ENCODE assay signal across 3 cellular contexts in genomic region chr3:55486101-55486856, GRCh38.
A peak's percentile ranks its signal among the peaks of the same experiment; 100 is the strongest.
TF ChIP-seq lines count a peak whose summit lies in the region.

No MANE protein-coding gene starts in this region.

TF ChIP-seq in liver, 16 proteins besides CTCF, POLR2A, EP300 and RAD21 (continued from another document):
- TF ChIP-seq MAX (IDR thresholded peaks at IDR 0.05) = peak; percentile 38
TF ChIP-seq in liver: peak in this region for 4.

TF ChIP-seq in HepG2, 621 proteins besides CTCF, POLR2A, EP300 and RAD21:
- TF ChIP-seq ZNF281 (CRISPR knock-in tag; IDR thresholded peaks at IDR 0.05; ENCODE audit: borderline replicate concordance) (no peak), ZMAT3 (CRISPR knock-in tag; conservative IDR thresholded peaks at IDR 0.05) (no peak), HDAC1 (CRISPR knock-in tag; IDR thresholded peaks at IDR 0.05) (no peak), HCFC1 (IDR thresholded peaks at IDR 0.05; ENCODE audit: low read depth, low read length) (no peak), FOXO4 (CRISPR knock-in tag; conservative IDR thresholded peaks at IDR 0.05) (no peak), KLF11 (CRISPR knock-in tag; IDR thresholded peaks at IDR 0.05) (no peak), MED13 (CRISPR knock-in tag; IDR thresholded peaks at IDR 0.05) (no peak), ZNF644 (CRISPR knock-in tag; IDR thresholded peaks at IDR 0.05; ENCODE audit: low read depth) (no peak), CREB3 (CRISPR knock-in tag; IDR thresholded peaks at IDR 0.05) (no peak), ZFP82 (CRISPR knock-in tag; IDR thresholded peaks at IDR 0.05; ENCODE audit: borderline replicate concordance) (no peak)
- TF ChIP-seq, protein P1, sequence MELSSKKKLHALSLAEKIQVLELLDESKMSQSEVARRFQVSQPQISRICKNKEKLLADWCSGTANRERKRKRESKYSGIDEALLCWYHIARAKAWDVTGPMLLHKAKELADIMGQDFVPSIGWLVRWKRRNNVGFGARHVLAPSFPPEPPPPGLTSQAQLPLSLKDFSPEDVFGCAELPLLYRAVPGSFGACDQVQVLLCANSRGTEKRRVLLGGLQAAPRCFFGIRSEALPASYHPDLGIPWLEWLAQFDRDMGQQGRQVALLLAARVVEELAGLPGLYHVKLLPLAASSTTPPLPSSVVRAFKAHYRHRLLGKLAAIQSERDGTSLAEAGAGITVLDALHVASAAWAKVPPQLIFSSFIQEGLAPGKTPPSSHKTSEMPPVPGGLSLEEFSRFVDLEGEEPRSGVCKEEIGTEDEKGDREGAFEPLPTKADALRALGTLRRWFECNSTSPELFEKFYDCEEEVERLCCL (CRISPR knock-in tag; IDR thresholded peaks at IDR 0.05; ENCODE audit: borderline replicate concordance) = no peak
- TF ChIP-seq, protein P2, sequence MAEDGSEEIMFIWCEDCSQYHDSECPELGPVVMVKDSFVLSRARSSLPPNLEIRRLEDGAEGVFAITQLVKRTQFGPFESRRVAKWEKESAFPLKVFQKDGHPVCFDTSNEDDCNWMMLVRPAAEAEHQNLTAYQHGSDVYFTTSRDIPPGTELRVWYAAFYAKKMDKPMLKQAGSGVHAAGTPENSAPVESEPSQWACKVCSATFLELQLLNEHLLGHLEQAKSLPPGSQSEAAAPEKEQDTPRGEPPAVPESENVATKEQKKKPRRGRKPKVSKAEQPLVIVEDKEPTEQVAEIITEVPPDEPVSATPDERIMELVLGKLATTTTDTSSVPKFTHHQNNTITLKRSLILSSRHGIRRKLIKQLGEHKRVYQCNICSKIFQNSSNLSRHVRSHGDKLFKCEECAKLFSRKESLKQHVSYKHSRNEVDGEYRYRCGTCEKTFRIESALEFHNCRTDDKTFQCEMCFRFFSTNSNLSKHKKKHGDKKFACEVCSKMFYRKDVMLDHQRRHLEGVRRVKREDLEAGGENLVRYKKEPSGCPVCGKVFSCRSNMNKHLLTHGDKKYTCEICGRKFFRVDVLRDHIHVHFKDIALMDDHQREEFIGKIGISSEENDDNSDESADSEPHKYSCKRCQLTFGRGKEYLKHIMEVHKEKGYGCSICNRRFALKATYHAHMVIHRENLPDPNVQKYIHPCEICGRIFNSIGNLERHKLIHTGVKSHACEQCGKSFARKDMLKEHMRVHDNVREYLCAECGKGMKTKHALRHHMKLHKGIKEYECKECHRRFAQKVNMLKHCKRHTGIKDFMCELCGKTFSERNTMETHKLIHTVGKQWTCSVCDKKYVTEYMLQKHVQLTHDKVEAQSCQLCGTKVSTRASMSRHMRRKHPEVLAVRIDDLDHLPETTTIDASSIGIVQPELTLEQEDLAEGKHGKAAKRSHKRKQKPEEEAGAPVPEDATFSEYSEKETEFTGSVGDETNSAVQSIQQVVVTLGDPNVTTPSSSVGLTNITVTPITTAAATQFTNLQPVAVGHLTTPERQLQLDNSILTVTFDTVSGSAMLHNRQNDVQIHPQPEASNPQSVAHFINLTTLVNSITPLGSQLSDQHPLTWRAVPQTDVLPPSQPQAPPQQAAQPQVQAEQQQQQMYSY (CRISPR knock-in tag; IDR thresholded peaks at IDR 0.05) = no peak

TF ChIP-seq in WTC11, 78 proteins besides CTCF, POLR2A, EP300 and RAD21 (continued from another document):
- TF ChIP-seq, protein P3, sequence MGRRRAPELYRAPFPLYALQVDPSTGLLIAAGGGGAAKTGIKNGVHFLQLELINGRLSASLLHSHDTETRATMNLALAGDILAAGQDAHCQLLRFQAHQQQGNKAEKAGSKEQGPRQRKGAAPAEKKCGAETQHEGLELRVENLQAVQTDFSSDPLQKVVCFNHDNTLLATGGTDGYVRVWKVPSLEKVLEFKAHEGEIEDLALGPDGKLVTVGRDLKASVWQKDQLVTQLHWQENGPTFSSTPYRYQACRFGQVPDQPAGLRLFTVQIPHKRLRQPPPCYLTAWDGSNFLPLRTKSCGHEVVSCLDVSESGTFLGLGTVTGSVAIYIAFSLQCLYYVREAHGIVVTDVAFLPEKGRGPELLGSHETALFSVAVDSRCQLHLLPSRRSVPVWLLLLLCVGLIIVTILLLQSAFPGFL (CRISPR knock-in tag; IDR thresholded peaks at IDR 0.05; ENCODE audit: borderline replicate concordance) = no peak
- TF ChIP-seq ZNF423 (CRISPR knock-in tag; IDR thresholded peaks at IDR 0.05) (peak; percentile 86), FOXP4 (CRISPR knock-in tag; IDR thresholded peaks at IDR 0.05) (0 out of 2 replicates have a peak, but pooled peaks have one; percentile 30)
